20 cellular contexts compared by ENCODE assay signal in genomic region chr6:37225350-37226169, GRCh38. TPM values are rescaled to one million over a fixed set of nuclear protein-coding genes. Genes with fewer than 3 reads are reported as not detected.
DNase-seq lines count a peak whose midpoint lies in the region; ATAC-seq, FAIRE-seq and TF ChIP-seq lines count a peak whose summit lies in the region.
"Had no signal": no experiment of that assay in that cellular context is flagged by ENCODE, and none has a peak within 500 bp of the region (broad histone marks: within the 10 kb centered on the region; RNA-seq: fewer than 3 reads in every experiment).

No MANE protein-coding gene starts in this region.

- no peaks in the 10 kb centered on the region for H3K79me2 ChIP-seq in Karpas-422 (ENCODE audit: low read length)

- H3K27ac ChIP-seq in right atrium auricular region: no peak overlapping the region
- no peak overlapping the region for H3K27ac ChIP-seq in right cardiac atrium (ENCODE audit: low read length)
- no peak overlapping the region for H3K27ac ChIP-seq in Karpas-422 (ENCODE audit: low read length)
- H3K27ac ChIP-seq in body of pancreas: peak overlapping the region in 3 of 4 donors; percentile 38 to 63 (median 41)
- peak overlapping the region in 1 of 4 donors; percentile 35 for H3K27ac ChIP-seq in pancreas

- peak overlapping the region; percentile 63; the same call in 1 of the 2 replicates for H2AFZ ChIP-seq in Karpas-422 (ENCODE audit: low read length)

- no peak for FAIRE-seq in pancreas (lab: Jason Lieb, UNC)
- FAIRE-seq: GM12891, GM19239, RCC 7860 had no signal

- H3K4me3 ChIP-seq in right atrium auricular region (no peak overlapping the region), right cardiac atrium (ENCODE audit: low read length) (no peak overlapping the region), Karpas-422 (ENCODE audit: low read length) (no peak overlapping the region), body of pancreas (no peak overlapping the region), pancreas (no peak overlapping the region)

- peaks cover 0 to 4% of the 10 kb centered on the region in 2 donors for H3K4me1 ChIP-seq in right atrium auricular region
- H3K4me1 ChIP-seq in right cardiac atrium (ENCODE audit: control insufficient read depth, insufficient read depth, low read length): no peaks in the 10 kb centered on the region
- peaks cover 16% of the 10 kb centered on the region for H3K4me1 ChIP-seq in Karpas-422 (ENCODE audit: low read length)
- H3K4me1 ChIP-seq in body of pancreas: peaks cover 10% of the 10 kb centered on the region
- peaks cover 4 to 12% (median 6%) of the 10 kb centered on the region in 3 donors for H3K4me1 ChIP-seq in pancreas

- H3K9me2 ChIP-seq in Karpas-422 (replicated peaks; ENCODE audit: insufficient read depth, low read length): no peaks in the 10 kb centered on the region

- intact Hi-C loops in right cardiac atrium (cut with DNase I): no loop called here
- intact Hi-C loops in body of pancreas (cut with DNase I): no loop called here
- intact Hi-C loops in pancreas (cut with DNase I): no loop called here

- TF ChIP-seq CTCF in right atrium auricular region (IDR thresholded peaks at IDR 0.05) (no peak), body of pancreas (IDR thresholded peaks at IDR 0.05) (no peak), pancreas (IDR thresholded peaks at IDR 0.05) (no peak)

- TF ChIP-seq POLR2A in body of pancreas (IDR thresholded peaks at IDR 0.05): no peak

- DNase-seq in right atrium auricular region (ENCODE audit: low spot score) (peak; percentile 4), right cardiac atrium (no peak), Karpas-422 (no peak), body of pancreas (peak in 2 of 4 donors; percentile 55 to 58), pancreas (peak in 1 of 6 donors; percentile 21), NCI-H510A treated with DMSO at 0.1 percent for 48 hours (lab: John Stamatoyannopoulos, UW) (no peak), DMS153 treated with DMSO at 0.1 percent for 48 hours (lab: John Stamatoyannopoulos, UW; ENCODE audit: unreplicated experiment) (no peak)
- DNase-seq: ACHN; C1 segment of cervical spinal cord; CD8-positive, alpha-beta memory T cell; GOT3; HFFc6; NCI-H1436 treated with DMSO at 0.1 percent for 48 hours; NCI-H2081; NCI-H226; NCI-H526 had no signal

- H3K27me3 ChIP-seq in right atrium auricular region (no peaks in the 10 kb centered on the region), right cardiac atrium (ENCODE audit: control insufficient read depth, insufficient read depth) (no peaks in the 10 kb centered on the region), Karpas-422 (ENCODE audit: low read length) (no peaks in the 10 kb centered on the region), body of pancreas (no peaks in the 10 kb centered on the region), pancreas (no peaks in the 10 kb centered on the region)

- ATAC-seq in right cardiac atrium (no peak), body of pancreas (no peak), pancreas (peak in 3 of 4 donors; percentile 7 to 28 (median 11))
- ATAC-seq: Right ventricle myocardium inferior had no signal

- WGBS in right cardiac atrium: 79% methylated on average over 5 of the region's 5 CpGs
- WGBS in body of pancreas, 2 donors: 56 to 59% methylated on average over 5 of the region's 5 CpGs
- WGBS in pancreas, 2 donors: 56 to 57% methylated on average over 5 of the region's 5 CpGs

- H4K20me1 ChIP-seq in Karpas-422 (ENCODE audit: insufficient read depth, low read depth, low read length): no peaks in the 10 kb centered on the region

- no peaks in the 10 kb centered on the region for H3K9me3 ChIP-seq in right atrium auricular region
- no peaks in the 10 kb centered on the region for H3K9me3 ChIP-seq in right cardiac atrium (ENCODE audit: control insufficient read depth, low read length)
- no peaks in the 10 kb centered on the region for H3K9me3 ChIP-seq in Karpas-422 (ENCODE audit: low read length)
- no peaks in the 10 kb centered on the region for H3K9me3 ChIP-seq in body of pancreas
- H3K9me3 ChIP-seq in pancreas: no peaks in the 10 kb centered on the region

- no peaks in the 10 kb centered on the region for H3K36me3 ChIP-seq in right atrium auricular region
- no peaks in the 10 kb centered on the region for H3K36me3 ChIP-seq in Karpas-422 (ENCODE audit: insufficient read depth, low read length)
- H3K36me3 ChIP-seq in body of pancreas (replicated peaks in 1 of 2; ENCODE audit: insufficient read depth in 1 of 2, low read depth in 2 of 2): no peaks in the 10 kb centered on the region
- no peaks in the 10 kb centered on the region for H3K36me3 ChIP-seq in pancreas

- H3K4me2 ChIP-seq in Karpas-422 (ENCODE audit: low read depth, low read length, poor library complexity, severe bottlenecking): no peak overlapping the region

- H3K9ac ChIP-seq in Karpas-422 (ENCODE audit: low read length): no peak overlapping the region

RNA-seq across cellular contexts. Expression of gene TBC1D22B, which starts 32.0 kb away (rescaled TPM):
- total RNA-seq in right atrium auricular region: 1 to 10 TPM; 7.5 to 9.8 TPM
- total RNA-seq in right cardiac atrium: 1 to 10 TPM; 6.4 to 9.2 (median 7.7) TPM
- 4.6 TPM for polyA plus RNA-seq in right cardiac atrium
- 9.2 and 9.6 TPM in 2 replicates for total RNA-seq in Karpas-422 (2014; rRNA removed; shearing (Covaris generic); ENCODE audit: low replicate concordance)
- 1 to 10 TPM; 8.0 to 8.2 TPM for total RNA-seq in body of pancreas
- total RNA-seq in pancreas: 1 to 10 TPM; 5.1 to 9.0 (median 6.3) TPM
- 1 to 10 TPM; 4.3 to 6.6 TPM for polyA plus RNA-seq in pancreas

RNA-seq across cellular contexts. Expression of gene TMEM217, which starts 32.4 kb away (rescaled TPM):
- 1 to 10 TPM; 1.3 to 1.4 TPM for total RNA-seq in right atrium auricular region
- total RNA-seq in right cardiac atrium: 1 to 10 TPM in 1 of 4 donors, under 1 TPM in 1, not detected in 2; 0.15 to 1.0 TPM
- 0.16 TPM for polyA plus RNA-seq in right cardiac atrium
- total RNA-seq in Karpas-422 (2014; rRNA removed; shearing (Covaris generic); ENCODE audit: low replicate concordance): 0.22 TPM in 1 of 2 replicates, not detected in the other
- not detected for total RNA-seq in body of pancreas
- total RNA-seq in pancreas: 1 to 10 TPM in 3 of 6 donors, under 1 TPM in 3; 0.19 to 2.1 (median 0.94) TPM
- 1 to 10 TPM; 1.4 to 1.7 TPM for polyA plus RNA-seq in pancreas

RNA-seq across cellular contexts. Expression of gene PIM1, which starts 55.6 kb away (rescaled TPM):
- total RNA-seq in right atrium auricular region: 10 to 100 TPM; 28.0 to 46.2 TPM
- total RNA-seq in right cardiac atrium: 10 to 100 TPM; 22.5 to 72.5 (median 32.1) TPM
- 44.2 TPM for polyA plus RNA-seq in right cardiac atrium
- 1.9 and 4.0 TPM in 2 replicates for total RNA-seq in Karpas-422 (2014; rRNA removed; shearing (Covaris generic); ENCODE audit: low replicate concordance)
- 10 to 100 TPM in 1 of 2 donors, 1 to 10 TPM in 1; 7.3 to 10.6 TPM for total RNA-seq in body of pancreas
- total RNA-seq in pancreas: 10 to 100 TPM in 4 of 6 donors, 1 to 10 TPM in 2; 7.5 to 25.3 (median 14.1) TPM
- 10 to 100 TPM; 11.3 to 15.1 TPM for polyA plus RNA-seq in pancreas

Comparison
In these comparisons a context has a peak if more than half of its experiments do, and no peak if none do; other contexts are left out.
1. H3K27ac ChIP-seq: peak in body of pancreas (3 of 4); none in right atrium auricular region (0 of 2), right cardiac atrium (single experiment) and Karpas-422 (single experiment).
2. ATAC-seq: peak in pancreas (3 of 4); none in right cardiac atrium (0 of 2) and body of pancreas (single experiment).